8 cellular contexts compared by ENCODE assay signal in genomic region chr4:104930745-104931736, GRCh38.
A peak's percentile ranks its signal among the peaks of the same experiment; 100 is the strongest.
DNase-seq lines count a peak whose midpoint lies in the region; ATAC-seq and TF ChIP-seq lines count a peak whose summit lies in the region.
"Not testable (repeated sequence)": the region's sequence is repeated elsewhere in the genome, so short reads cannot be mapped to it uniquely, and the experiment has no call there.

No MANE protein-coding gene starts in this region.

- not testable (repeated sequence) for TF ChIP-seq POLR2A in thyroid gland (IDR thresholded peaks at IDR 0.05)

- H3K27ac Mint-ChIP-seq in activated T-helper 2 cell treated with anti-CD3 and anti-CD28 coated beads, Interferon-gamma antibody, Interleukin-2, Interleukin-4, amounts not matched to agents 10 μg/mL and 5 μg/mL and 100 μg/mL, durations not matched to agents 14 hours and 24 hours and 36 hours, result peak overlapping the region; percentile 55
- H3K27ac Mint-ChIP-seq in nephron progenitor cell, result not testable (repeated sequence)

- not testable (repeated sequence) for H3K27ac ChIP-seq in thyroid gland

- not testable (repeated sequence) for H3K27me3 ChIP-seq in thyroid gland

- peaks cover 28% of the 10 kb centered on the region for H3K4me1 Mint-ChIP-seq in activated T-helper 2 cell treated with anti-CD3 and anti-CD28 coated beads, Interferon-gamma antibody, Interleukin-2, Interleukin-4, amounts not matched to agents 10 μg/mL and 5 μg/mL and 100 μg/mL, durations not matched to agents 14 hours and 24 hours and 36 hours (ENCODE audit: low read depth)
- H3K4me1 Mint-ChIP-seq in nephron progenitor cell, result peaks cover 14% of the 10 kb centered on the region

- TF ChIP-seq CTCF in GM10266 (IDR thresholded peaks at IDR 0.05; ENCODE audit: control insufficient read depth, insufficient read depth, low read depth, missing control alignments), result peak; percentile 45
- TF ChIP-seq CTCF in nephron progenitor cell (IDR thresholded peaks at IDR 0.05); thyroid gland (IDR thresholded peaks at IDR 0.05): not testable (repeated sequence)

- peak overlapping the region; percentile 18 for H3K4me3 Mint-ChIP-seq in activated T-helper 2 cell treated with anti-CD3 and anti-CD28 coated beads, Interferon-gamma antibody, Interleukin-2, Interleukin-4, amounts not matched to agents 10 μg/mL and 5 μg/mL and 100 μg/mL, durations not matched to agents 14 hours and 24 hours and 36 hours (ENCODE audit: low read depth)
- not testable (repeated sequence) for H3K4me3 Mint-ChIP-seq in nephron progenitor cell

- H3K36me3 ChIP-seq in thyroid gland, result not testable (repeated sequence)

- peaks cover 21% of the 10 kb centered on the region for H3K9me3 Mint-ChIP-seq in activated T-helper 2 cell treated with anti-CD3 and anti-CD28 coated beads, Interferon-gamma antibody, Interleukin-2, Interleukin-4, amounts not matched to agents 10 μg/mL and 5 μg/mL and 100 μg/mL, durations not matched to agents 14 hours and 24 hours and 36 hours
- peaks cover 30% of the 10 kb centered on the region for H3K9me3 Mint-ChIP-seq in nephron progenitor cell

- H3K4me1 ChIP-seq in thyroid gland, result not testable (repeated sequence)

- H3K36me3 Mint-ChIP-seq in activated T-helper 2 cell treated with anti-CD3 and anti-CD28 coated beads, Interferon-gamma antibody, Interleukin-2, Interleukin-4, amounts not matched to agents 10 μg/mL and 5 μg/mL and 100 μg/mL, durations not matched to agents 14 hours and 24 hours and 36 hours (ENCODE audit: low read depth), result peaks cover 14% of the 10 kb centered on the region
- H3K36me3 Mint-ChIP-seq in nephron progenitor cell (ENCODE audit: low read depth), result not testable (repeated sequence)

- H3K4me3 ChIP-seq in thyroid gland (replicated peaks in 1 of 3), result not testable (repeated sequence)

- peak; percentile 54 for ATAC-seq in GM21825 (IDR thresholded peaks at IDR 0.05; ENCODE audit: unreplicated experiment)

- WGBS in thyroid gland, 2 donors, result 43 to 47% methylated on average over 4 to 5 of the region's 5 CpGs

- DNase-seq in GM10266 (ENCODE audit: extremely low spot score), result not testable (repeated sequence)
- DNase-seq in Kasumi-1 (lab: John Stamatoyannopoulos, UW) (peak; percentile 60 to 65), SKM-1 treated with dmso at 0.1 percent for 144 hours (lab: John Stamatoyannopoulos, UW; ENCODE audit: unreplicated experiment) (peak; percentile 22), fibroblast of peridontal ligament (ENCODE audit: extremely low read depth) (peak; percentile 19), nephron progenitor cell (peak; percentile 16), thyroid gland (peak; percentile 31 to 39)
- peak; percentile 24 for DNase-seq in activated T-helper 2 cell treated with anti-CD3 and anti-CD28 coated beads, Interferon-gamma antibody, Interleukin-2, Interleukin-4, amounts not matched to agents 10 μg/mL and 5 μg/mL and 100 μg/mL, durations not matched to agents 14 hours and 24 hours and 36 hours (ENCODE audit: low spot score)

- peaks cover 13% of the 10 kb centered on the region for H3K27me3 Mint-ChIP-seq in activated T-helper 2 cell treated with anti-CD3 and anti-CD28 coated beads, Interferon-gamma antibody, Interleukin-2, Interleukin-4, amounts not matched to agents 10 μg/mL and 5 μg/mL and 100 μg/mL, durations not matched to agents 14 hours and 24 hours and 36 hours (ENCODE audit: low read depth)
- peaks cover 18% of the 10 kb centered on the region for H3K27me3 Mint-ChIP-seq in nephron progenitor cell (ENCODE audit: low read depth, poor library complexity)

- H3K9me3 ChIP-seq in thyroid gland, result not testable (repeated sequence)

- intact Hi-C loops in activated T-helper 2 cell treated with anti-CD3 and anti-CD28 coated beads, Interferon-gamma antibody, Interleukin-2, Interleukin-4, amounts not matched to agents 10 μg/mL and 5 μg/mL and 100 μg/mL, durations not matched to agents 14 hours and 24 hours and 36 hours (cut with micrococcal nuclease), result loop anchor here (5.0 to 10.0 kb wide), 2 partner anchors 134 to 541 kb away; partner anchors contain the start of gene PPA2
- intact Hi-C loops in thyroid gland (cut with DNase I), result not testable (repeated sequence)
